ENCODE assay signal across 20 cellular contexts in the genomic region with DNA sequence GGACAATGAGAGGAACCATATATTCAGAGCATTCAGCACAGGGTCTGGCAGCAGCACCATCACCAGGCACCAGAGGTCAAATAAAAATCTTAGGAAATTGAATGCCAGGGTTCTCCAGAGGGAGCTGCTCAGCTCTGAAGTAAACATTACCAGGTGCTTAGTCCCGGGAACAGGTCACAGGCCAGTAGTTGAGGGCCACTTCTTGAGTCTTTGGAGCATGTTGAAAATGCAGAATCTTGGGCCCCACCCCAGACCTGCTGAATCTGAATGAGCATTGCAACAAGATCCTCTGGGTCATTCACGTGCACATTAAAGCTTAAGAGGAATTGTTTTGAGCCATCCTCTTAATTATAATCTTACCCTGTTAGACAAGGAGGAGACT. TPM values are rescaled to one million over a fixed set of nuclear protein-coding genes. Genes with fewer than 3 reads are reported as not detected.
A peak's percentile ranks its signal among the peaks of the same experiment; 100 is the strongest.
DNase-seq lines count a peak whose midpoint lies in the region; ATAC-seq and TF ChIP-seq lines count a peak whose summit lies in the region.
"Had no signal": no experiment of that assay in that cellular context is flagged by ENCODE, and none has a peak within 500 bp of the region (broad histone marks: within the 10 kb centered on the region; RNA-seq: fewer than 3 reads in every experiment).

No MANE protein-coding gene starts in this region.

- BruUV-seq in HCT116 (replicated peaks; lab: Mats Ljungman, UMichigan) = no TSS peak

- peaks cover 4 to 16% (median 8%) of the 10 kb centered on the region in 5 donors for H3K27me3 Mint-ChIP-seq in naive thymus-derived CD8-positive, alpha-beta T cell
- peaks cover 23% of the 10 kb centered on the region for H3K27me3 Mint-ChIP-seq in activated T-cell treated with anti-CD3 and anti-CD28 coated beads, Interleukin-2, amount 50 U/mL, for 72 hours (ENCODE audit: low read depth)

- ATAC-seq in HCT116 = 0 out of 2 replicates have a peak, but pooled peaks have one; percentile 8
- peak; percentile 32 to 41 for ATAC-seq in upper lobe of left lung (ENCODE audit: low FRiP score in 2 of 2)
- no peak for ATAC-seq in naive thymus-derived CD8-positive, alpha-beta T cell
- ATAC-seq in HG03159 (IDR thresholded peaks at IDR 0.05; ENCODE audit: unreplicated experiment) = no peak
- no peak for ATAC-seq in activated T-cell treated with anti-CD3 and anti-CD28 coated beads, Interleukin-2, amount 50 U/mL, for 72 hours (replicated peaks in 1 of 2)
- ATAC-seq: CD8-positive, alpha-beta T cell; HepG2 had no signal

- H3K9me3 Mint-ChIP-seq in naive thymus-derived CD8-positive, alpha-beta T cell = no peaks in the 10 kb centered on the region
- H3K9me3 Mint-ChIP-seq in activated T-cell treated with anti-CD3 and anti-CD28 coated beads, Interleukin-2, amount 50 U/mL, for 72 hours = no peaks in the 10 kb centered on the region
- H3K9me3 Mint-ChIP-seq: CD8-positive, alpha-beta T cell; HFFc6 had no signal

- H3K27me3 ChIP-seq in HCT116 (ENCODE audit: insufficient read depth, low read length) (no peaks in the 10 kb centered on the region), esophagus muscularis mucosa (no peaks in the 10 kb centered on the region), upper lobe of left lung (no peaks in the 10 kb centered on the region)

- TF ChIP-seq POLR2A in HCT116 (IDR thresholded peaks at IDR 0.05; ENCODE audit: borderline replicate concordance, extremely low read depth, insufficient read depth, insufficient read length) (no peak), NB4 (IDR thresholded peaks at IDR 0.05; ENCODE audit: extremely low read depth, insufficient read length) (no peak), esophagus muscularis mucosa (IDR thresholded peaks at IDR 0.05; ENCODE audit: low read depth) (no peak), upper lobe of left lung (IDR thresholded peaks at IDR 0.05) (no peak)

- intact Hi-C loops in HCT116 (cut with micrococcal nuclease) = no loop called here
- intact Hi-C loops in esophagus muscularis mucosa (cut with DNase I) = no loop called here

- RAD21 ChIA-PET in HCT116 (lab: Charles Lee; ENCODE audit: low non-redundant PET in 1 of 2, low total read pairs in 2 of 2, uncharacterized antibody in 2 of 2, unreplicated experiment in 2 of 2) = no interaction called here

- H3K27ac Mint-ChIP-seq in naive thymus-derived CD8-positive, alpha-beta T cell = no peak overlapping the region
- H3K27ac Mint-ChIP-seq in activated T-cell treated with anti-CD3 and anti-CD28 coated beads, Interleukin-2, amount 50 U/mL, for 72 hours = no peak overlapping the region
- H3K27ac Mint-ChIP-seq: CD8-positive, alpha-beta T cell; HFFc6 had no signal

- H3K4me3 Mint-ChIP-seq in naive thymus-derived CD8-positive, alpha-beta T cell = no peak overlapping the region
- H3K4me3 Mint-ChIP-seq in activated T-cell treated with anti-CD3 and anti-CD28 coated beads, Interleukin-2, amount 50 U/mL, for 72 hours = no peak overlapping the region
- H3K4me3 Mint-ChIP-seq: CD8-positive, alpha-beta T cell; HFFc6 had no signal

- no peaks in the 10 kb centered on the region for H3K9me2 ChIP-seq in HCT116 (ENCODE audit: insufficient read depth)
- H3K9me2 ChIP-seq: SK-N-SH had no signal

- H2AFZ ChIP-seq in HCT116 (ENCODE audit: low read depth, low read length, poor library complexity, severe bottlenecking) = no peak overlapping the region
- H2AFZ ChIP-seq: PC-9 had no signal

- TF ChIP-seq EP300 in esophagus muscularis mucosa (IDR thresholded peaks at IDR 0.05) (no peak), upper lobe of left lung (IDR thresholded peaks at IDR 0.05) (no peak)

- peaks cover 96% of the 10 kb centered on the region for H3K79me2 ChIP-seq in HCT116 (ENCODE audit: insufficient read depth, low read length)

- H3K4me3 ChIP-seq in HCT116 (replicated peaks in 1 of 2; ENCODE audit: low read depth in 1 of 2, low read length in 2 of 2) (no peak overlapping the region), NB4 (ENCODE audit: low read depth, low read length) (peak overlapping the region; percentile 10), esophagus muscularis mucosa (no peak overlapping the region), upper lobe of left lung (no peak overlapping the region)
- H3K4me3 ChIP-seq: PC-9 had no signal

- H3K4me1 Mint-ChIP-seq in naive thymus-derived CD8-positive, alpha-beta T cell = peaks cover 0 to 8% (median 6%) of the 10 kb centered on the region in 4 donors
- H3K4me1 Mint-ChIP-seq in activated T-cell treated with anti-CD3 and anti-CD28 coated beads, Interleukin-2, amount 50 U/mL, for 72 hours (ENCODE audit: low read depth) = peaks cover 7% of the 10 kb centered on the region

- H3K36me3 ChIP-seq in HCT116 (ENCODE audit: control insufficient read depth in 1 of 2, insufficient read depth in 2 of 2, low read length in 2 of 2) = peaks cover 13 to 18% of the 10 kb centered on the region in 2 experiments; a peak in 3 of 4 replicates
- no peaks in the 10 kb centered on the region for H3K36me3 ChIP-seq in esophagus muscularis mucosa
- no peaks in the 10 kb centered on the region for H3K36me3 ChIP-seq in upper lobe of left lung

- H3K9me3 ChIP-seq in HCT116 (ENCODE audit: control insufficient read depth in 1 of 2, insufficient read depth in 1 of 2, low read depth in 1 of 2, low read length in 2 of 2) (no peaks in the 10 kb centered on the region), esophagus muscularis mucosa (no peaks in the 10 kb centered on the region), upper lobe of left lung (no peaks in the 10 kb centered on the region)
- H3K9me3 ChIP-seq: SK-N-SH had no signal

- H3K27ac ChIP-seq in HCT116 (ENCODE audit: low read depth, low read length) = no peak overlapping the region
- H3K27ac ChIP-seq in esophagus muscularis mucosa (replicated peaks in 1 of 4) = no peak overlapping the region
- no peak overlapping the region for H3K27ac ChIP-seq in upper lobe of left lung
- H3K27ac ChIP-seq: PC-9 had no signal

- no peak for DNase-seq in HCT116 (ENCODE audit: low read depth, low spot score)
- DNase-seq in NB4 (ENCODE audit: low read depth) = no peak
- DNase-seq in esophagus muscularis mucosa (ENCODE audit: extremely low spot score) = peak; percentile 60
- peak in 1 of 2 donors; percentile 66 for DNase-seq in upper lobe of left lung
- no peak for DNase-seq in naive thymus-derived CD8-positive, alpha-beta T cell
- no peak for DNase-seq in activated T-cell treated with anti-CD3 and anti-CD28 coated beads, Interleukin-2, amount 50 U/mL, for 72 hours
- DNase-seq: AML-193; C1 segment of cervical spinal cord; CD8-positive, alpha-beta T cell; DMS153; HFFc6; NCI-H1105 treated with DMSO at 0.1 percent for 48 hours; NCI-H2081 treated with DMSO at 0.1 percent for 48 hours; NCI-H446 treated with DMSO at 0.1 percent for 48 hours; PC-9; RPMI8226; SIG-M5; SK-N-SH had no signal

- no peak overlapping the region for H3K4me2 ChIP-seq in HCT116 (ENCODE audit: low read length)
- H3K4me2 ChIP-seq: PC-9, SK-N-SH had no signal

- POLR2A ChIA-PET in HCT116 (lab: Charles Lee) = no interaction called here
- POLR2A ChIA-PET in naive thymus-derived CD8-positive, alpha-beta T cell (lab: Charles Lee) = no interaction called here

- no peak overlapping the region for H3K9ac ChIP-seq in HCT116 (ENCODE audit: low read length)
- H3K9ac ChIP-seq: SK-N-SH had no signal

- WGBS in esophagus muscularis mucosa = 0% methylated on average over 1 of the region's 2 CpGs
- 33 to 60% methylated on average over 2 of the region's 2 CpGs for WGBS in upper lobe of left lung, 2 donors

- peaks cover 23% of the 10 kb centered on the region; the same call in 1 of the 2 replicates for H4K20me1 ChIP-seq in HCT116 (ENCODE audit: insufficient read depth)

- H3K4me1 ChIP-seq in HCT116 (ENCODE audit: control insufficient read depth in 1 of 2, insufficient read depth in 2 of 2, low read length in 2 of 2) = no peaks in the 10 kb centered on the region
- H3K4me1 ChIP-seq in esophagus muscularis mucosa = peaks cover 15 to 40% (median 29%) of the 10 kb centered on the region in 4 donors
- peaks cover 4 to 17% (median 7%) of the 10 kb centered on the region in 4 donors for H3K4me1 ChIP-seq in upper lobe of left lung

- CTCF ChIA-PET in HCT116 (lab: Charles Lee) = no interaction called here

- TF ChIP-seq CTCF in HCT116 (IDR thresholded peaks at IDR 0.05 in 2 of 3, conservative IDR thresholded peaks at IDR 0.05 in 1 of 3; ENCODE audit: borderline replicate concordance in 1 of 3, insufficient read depth in 1 of 3, low read depth in 2 of 3, low read length in 2 of 3) (no peak), NB4 (IDR thresholded peaks at IDR 0.05; ENCODE audit: low read depth, low read length) (no peak), esophagus muscularis mucosa (IDR thresholded peaks at IDR 0.05) (no peak), upper lobe of left lung (IDR thresholded peaks at IDR 0.05) (no peak)

- no peak for TF ChIP-seq RAD21 in HCT116 (IDR thresholded peaks at IDR 0.05; ENCODE audit: low read depth)

- H3K36me3 Mint-ChIP-seq in naive thymus-derived CD8-positive, alpha-beta T cell = no peaks in the 10 kb centered on the region
- H3K36me3 Mint-ChIP-seq in activated T-cell treated with anti-CD3 and anti-CD28 coated beads, Interleukin-2, amount 50 U/mL, for 72 hours (ENCODE audit: insufficient read depth in 2 of 2) = no peaks in the 10 kb centered on the region
- H3K36me3 Mint-ChIP-seq: CD8-positive, alpha-beta T cell had no signal

TF ChIP-seq in HCT116, 20 proteins besides CTCF, POLR2A, EP300 and RAD21 (continues in another document):
- no peak for TF ChIP-seq POLR2AphosphoS5 (IDR thresholded peaks at IDR 0.05; ENCODE audit: low read depth, low read length)
- no peak for TF ChIP-seq FOSL1 (IDR thresholded peaks at IDR 0.05; ENCODE audit: low read depth)
- no peak for TF ChIP-seq SRF (IDR thresholded peaks at IDR 0.05; ENCODE audit: low read depth)
- TF ChIP-seq ZFX (IDR thresholded peaks at IDR 0.05) = no peak
- no peak for TF ChIP-seq YY1 (IDR thresholded peaks at IDR 0.05; ENCODE audit: extremely low read depth, insufficient replicate concordance, low read depth, low read length)

RNA-seq across cellular contexts. Expression of a gene that starts 33.8 kb away (rescaled TPM):
- total RNA-seq in HCT116 (2021; ENCODE audit: unreplicated experiment) (176 TPM), esophagus muscularis mucosa (100 to 1,000 TPM; 104 to 274 (median 201) TPM), upper lobe of left lung (100 to 1,000 TPM; 103 to 173 (median 129) TPM)
- 129 and 157 TPM in 2 replicates for polyA plus RNA-seq in HCT116 (2012)
- 10 to 100 TPM; 36.3 to 36.5 TPM for total RNA-seq in naive thymus-derived CD8-positive, alpha-beta T cell
- 10 to 100 TPM; 11.8 to 38.4 (median 27.5) TPM for polyA plus RNA-seq in naive thymus-derived CD8-positive, alpha-beta T cell
- total RNA-seq in activated T-cell treated with anti-CD3 and anti-CD28 coated beads, Interleukin-2, amount 50 U/mL, for 72 hours = 10 to 100 TPM; 29.4 to 31.5 TPM

Comparison
In these comparisons a context has a peak if more than half of its experiments do, and no peak if none do; other contexts are left out.
1. ATAC-seq: peak in HCT116 (single experiment) and upper lobe of left lung (2 of 2); none in naive thymus-derived CD8-positive, alpha-beta T cell (0 of 2), HG03159 (single experiment) and activated T-cell treated with anti-CD3 and anti-CD28 coated beads, Interleukin-2, amount 50 U/mL, for 72 hours (0 of 2).